ENCODE assay signal across 12 cellular contexts in the genomic region with DNA sequence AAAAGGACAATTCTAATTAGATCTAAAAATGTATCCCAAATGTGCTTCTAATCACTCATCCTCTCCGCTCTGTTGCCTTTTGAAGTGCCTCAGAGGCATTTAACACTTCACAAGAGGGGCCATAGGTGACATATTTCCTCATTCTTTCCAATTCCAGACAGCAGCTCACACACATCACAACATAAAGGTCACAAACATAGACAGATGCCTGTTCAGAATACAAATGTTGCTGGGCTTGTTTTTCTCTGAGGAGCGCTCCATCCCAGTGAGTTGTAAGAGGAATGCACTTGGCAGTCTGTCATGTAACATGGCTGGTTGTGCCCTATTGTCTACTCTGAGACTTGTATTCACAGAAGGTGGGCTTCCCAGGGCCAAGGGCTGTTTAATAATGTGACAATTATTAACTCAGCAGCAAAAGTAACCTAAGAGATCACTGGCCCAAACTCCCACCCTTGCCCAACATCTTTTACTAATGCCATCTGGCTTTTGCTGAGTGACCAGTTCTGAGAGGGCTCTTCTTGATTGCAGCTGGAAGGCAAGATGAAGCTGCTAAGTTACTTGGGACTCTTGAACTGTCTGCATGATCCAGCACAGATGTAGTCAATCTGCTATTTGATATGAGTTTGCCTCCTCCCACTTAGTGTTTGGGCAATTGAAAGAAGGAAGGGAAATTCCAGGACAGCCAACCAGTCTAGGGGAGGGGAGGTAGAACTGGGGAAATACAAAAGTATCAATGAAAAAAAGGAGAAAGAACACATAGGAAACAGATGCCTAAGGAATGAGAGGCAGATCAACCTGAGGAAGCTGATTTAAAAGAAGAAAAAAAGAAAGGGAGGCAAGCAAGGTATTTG. TPM values are rescaled to one million over a fixed set of nuclear protein-coding genes. Genes with fewer than 3 reads are reported as not detected.
A peak's percentile ranks its signal among the peaks of the same experiment; 100 is the strongest.
DNase-seq lines count a peak whose midpoint lies in the region; ATAC-seq, FAIRE-seq and TF ChIP-seq lines count a peak whose summit lies in the region.
"Had no signal": no experiment of that assay in that cellular context is flagged by ENCODE, and none has a peak within 500 bp of the region (broad histone marks: within the 10 kb centered on the region; RNA-seq: fewer than 3 reads in every experiment).

No MANE protein-coding gene starts in this region.

- no peaks in the 10 kb centered on the region for H3K27me3 ChIP-seq in bronchial epithelial cell (ENCODE audit: control insufficient read depth, insufficient read depth, low read length)
- H3K27me3 ChIP-seq in gastrocnemius medialis = no peaks in the 10 kb centered on the region

- no peak overlapping the region for H3K4me3 Mint-ChIP-seq in mesothelial cell of epicardium

- no peak overlapping the region for H3K4me3 ChIP-seq in bronchial epithelial cell (ENCODE audit: low read depth, low read length)
- H3K4me3 ChIP-seq in gastrocnemius medialis = no peak overlapping the region

- H3K4me1 ChIP-seq in gastrocnemius medialis = no peaks in the 10 kb centered on the region

- ATAC-seq in HG03135 (IDR thresholded peaks at IDR 0.05; ENCODE audit: unreplicated experiment) (no peak), gastrocnemius medialis (no peak)

- H3K36me3 Mint-ChIP-seq in mesothelial cell of epicardium = peaks cover 18% of the 10 kb centered on the region

- DNase-seq in Daoy (ENCODE audit: low read depth) = peak; percentile 12
- peak; percentile 6 for DNase-seq in NCI-H1105 (lab: John Stamatoyannopoulos, UW)
- DNase-seq in bronchial epithelial cell (ENCODE audit: low read depth) = peak; percentile 6
- no peak for DNase-seq in mesothelial cell of epicardium (ENCODE audit: low spot score in 2 of 2, unreplicated experiment in 2 of 2)
- DNase-seq in erythroblast (lab: John Stamatoyannopoulos, UW) = no peak
- DNase-seq in activated effector memory CD4-positive, alpha-beta T cell treated with anti-CD3 and anti-CD28 coated beads, Interleukin-2, amount 50 U/mL, for 16 hours = no peak
- no peak for DNase-seq in gastrocnemius medialis
- DNase-seq: activated T-cell treated with anti-CD3 and anti-CD28 coated beads for 4 hours, SIG-M5 had no signal

- H3K27ac ChIP-seq in gastrocnemius medialis = no peak overlapping the region

- FAIRE-seq in bronchial epithelial cell (lab: Jason Lieb, UNC) = no peak

- H3K36me3 ChIP-seq in bronchial epithelial cell (ENCODE audit: control insufficient read depth, insufficient read depth, low read length) (no peaks in the 10 kb centered on the region), gastrocnemius medialis (no peaks in the 10 kb centered on the region)

- peaks cover 30% of the 10 kb centered on the region for H3K4me1 Mint-ChIP-seq in mesothelial cell of epicardium

- H3K27ac Mint-ChIP-seq in mesothelial cell of epicardium = peak overlapping the region; percentile 79

- in situ Hi-C loops in gastrocnemius medialis (cut with MboI; ENCODE audit: low sequenced_read_pairs in 4 of 4) = no loop called here

- no peaks in the 10 kb centered on the region for H3K27me3 Mint-ChIP-seq in mesothelial cell of epicardium (ENCODE audit: low read depth)

- no peaks in the 10 kb centered on the region for H3K9me3 ChIP-seq in gastrocnemius medialis

- peaks cover 9% of the 10 kb centered on the region for H3K9me3 Mint-ChIP-seq in mesothelial cell of epicardium

- TF ChIP-seq CTCF in bronchial epithelial cell (IDR thresholded peaks at IDR 0.05; ENCODE audit: insufficient read depth, low read length, severe bottlenecking) (no peak), mesothelial cell of epicardium (IDR thresholded peaks at IDR 0.05; ENCODE audit: unreplicated experiment) (no peak), gastrocnemius medialis (IDR thresholded peaks at IDR 0.05 in 4 of 5, conservative IDR thresholded peaks at IDR 0.05 in 1 of 5) (no peak)

- no peak for TF ChIP-seq POLR2A in erythroblast (IDR thresholded peaks at IDR 0.05; ENCODE audit: low read length)
- no peak for TF ChIP-seq POLR2A in gastrocnemius medialis (IDR thresholded peaks at IDR 0.05)

- intact Hi-C loops in gastrocnemius medialis (cut with DNase I; ENCODE audit: low total_unique reads) = no loop called here

RNA-seq across cellular contexts. Expression of a gene that starts 13.6 kb away (rescaled TPM):
- 44.2 and 52.6 TPM in 2 replicates for total RNA-seq in Daoy (2014; rRNA removed; shearing (Covaris generic))
- 40.8 and 52.4 TPM in 2 replicates for total RNA-seq in bronchial epithelial cell
- 113 to 115 TPM (median 114 TPM) in 3 replicates for total RNA-seq in mesothelial cell of epicardium
- total RNA-seq in gastrocnemius medialis = 10 to 100 TPM; 10.2 to 45.4 (median 23.5) TPM

RNA-seq across cellular contexts. Expression of a gene that starts 25.0 kb away (rescaled TPM):
- total RNA-seq in Daoy (2014; rRNA removed; shearing (Covaris generic)) = not detected in 2 replicates
- total RNA-seq in bronchial epithelial cell = 0.64 and 1.3 TPM in 2 replicates
- total RNA-seq in mesothelial cell of epicardium = not detected in 3 replicates
- total RNA-seq in gastrocnemius medialis = under 1 TPM in 3 of 4 donors, not detected in 1; 0.29 to 0.61 (median 0.49) TPM
- total RNA-seq: glomerular endothelial cell, HT1080 had no signal

Comparison
In these comparisons a context has a peak if more than half of its experiments do, and no peak if none do; other contexts are left out.
1. DNase-seq: peak in Daoy (single experiment), NCI-H1105 (single experiment) and bronchial epithelial cell (single experiment); none in mesothelial cell of epicardium (0 of 2), erythroblast (0 of 2), activated effector memory CD4-positive, alpha-beta T cell treated with anti-CD3 and anti-CD28 coated beads, Interleukin-2, amount 50 U/mL, for 16 hours (single experiment) and gastrocnemius medialis (0 of 2).